In genomic region chr1:117846674-117847425, GRCh38 we compare ENCODE assay signal across 30 cellular contexts.
"Had no signal": no experiment of that assay in that cellular context is flagged by ENCODE, and none has a peak within 500 bp of the region (broad histone marks: within the 10 kb centered on the region; RNA-seq: fewer than 3 reads in every experiment).

No MANE protein-coding gene starts in this region.

- H3K27me3 ChIP-seq: foreskin keratinocyte, neutrophil, stomach, suprapubic skin, vagina had no signal

- H3K9me3 ChIP-seq: suprapubic skin, vagina had no signal

- H3K36me3 Mint-ChIP-seq: stimulated activated effector memory CD8-positive, alpha-beta T cell treated with anti-CD3 and anti-CD28 coated beads, Interleukin-12 subunit alpha, Interleukin-12 subunit beta, amount 100 ng/mL, for 72 hours had no signal

- H3K4me3 Mint-ChIP-seq: activated CD4-positive, alpha-beta T cell treated with anti-CD3 and anti-CD28 coated beads, Interleukin-2, amount 10 ng/mL, durations not matched to agents 7 days and 5 days; activated CD8-positive, alpha-beta T cell treated with anti-CD3 and anti-CD28 coated beads, Interleukin-2, amount 10 ng/mL, durations not matched to agents 7 days and 5 days; activated naive CD8-positive, alpha-beta T cell treated with anti-CD3 and anti-CD28 coated beads, Interleukin-2, amount 50 U/mL, for 24 hours; activated T-helper 1 cell treated with anti-CD3 and anti-CD28 coated beads, Interleukin-12 subunit alpha, Interleukin-12 subunit beta, Interleukin-2, Interleukin-4 antibody, amounts not matched to agents 30 ng/mL and 10 ng/mL and 1 ng/mL, durations not matched to agents 14 hours and 24 hours and 36 hours; brain; dendritic cell treated with granulocyte-macrophage colony-stimulating factor and Interleukin-4, amounts not matched to agents 40 ng/mL and 50 ng/mL, for 4 days; mesothelial cell of epicardium; natural killer cell treated with Interleukin-12 subunit alpha and Interleukin-12 subunit beta and Interleukin-15 and Interleukin-18, amount 100 ng/mL, for 72 hours; stimulated activated effector memory CD8-positive, alpha-beta T cell treated with anti-CD3 and anti-CD28 coated beads, Interleukin-12 subunit alpha, Interleukin-12 subunit beta, amount 100 ng/mL, for 72 hours; type B pancreatic cell had no signal

- H3K27ac Mint-ChIP-seq: activated CD4-positive, alpha-beta T cell treated with anti-CD3 and anti-CD28 coated beads, Interleukin-2, amount 10 ng/mL, durations not matched to agents 7 days and 5 days; activated CD8-positive, alpha-beta T cell treated with anti-CD3 and anti-CD28 coated beads, Interleukin-2, amount 10 ng/mL, durations not matched to agents 7 days and 5 days; activated naive CD8-positive, alpha-beta T cell treated with anti-CD3 and anti-CD28 coated beads, Interleukin-2, amount 50 U/mL, for 24 hours; activated T-helper 1 cell treated with anti-CD3 and anti-CD28 coated beads, Interleukin-12 subunit alpha, Interleukin-12 subunit beta, Interleukin-2, Interleukin-4 antibody, amounts not matched to agents 30 ng/mL and 10 ng/mL and 1 ng/mL, durations not matched to agents 14 hours and 24 hours and 36 hours; brain; dendritic cell treated with granulocyte-macrophage colony-stimulating factor and Interleukin-4, amounts not matched to agents 40 ng/mL and 50 ng/mL, for 4 days; mesothelial cell of epicardium; natural killer cell treated with Interleukin-12 subunit alpha and Interleukin-12 subunit beta and Interleukin-15 and Interleukin-18, amount 100 ng/mL, for 72 hours; stimulated activated effector memory CD8-positive, alpha-beta T cell treated with anti-CD3 and anti-CD28 coated beads, Interleukin-12 subunit alpha, Interleukin-12 subunit beta, amount 100 ng/mL, for 72 hours; type B pancreatic cell had no signal

- ATAC-seq: activated CD8-positive, alpha-beta T cell treated with anti-CD3 and anti-CD28 coated beads, Interleukin-2, amount 10 ng/mL, durations not matched to agents 7 days and 5 days; activated naive CD8-positive, alpha-beta T cell treated with anti-CD3 and anti-CD28 coated beads, Interleukin-2, amount 50 U/mL, for 24 hours; foreskin keratinocyte; left cardiac atrium; natural killer cell treated with Interleukin-12 subunit alpha and Interleukin-12 subunit beta and Interleukin-15 and Interleukin-18, amount 100 ng/mL, for 72 hours; sciatic nerve; stimulated activated effector memory CD8-positive, alpha-beta T cell treated with anti-CD3 and anti-CD28 coated beads, Interleukin-12 subunit alpha, Interleukin-12 subunit beta, amount 100 ng/mL, for 72 hours had no signal

- H3K4me3 ChIP-seq: lung, stomach, suprapubic skin, vagina had no signal

- H3K27ac ChIP-seq: foreskin keratinocyte, neutrophil, parathyroid adenoma, stomach, suprapubic skin, vagina, WERI-Rb-1 had no signal

- H3K27me3 Mint-ChIP-seq: activated CD4-positive, alpha-beta T cell treated with anti-CD3 and anti-CD28 coated beads, Interleukin-2, amount 10 ng/mL, durations not matched to agents 7 days and 5 days; activated naive CD8-positive, alpha-beta T cell treated with anti-CD3 and anti-CD28 coated beads, Interleukin-2, amount 50 U/mL, for 24 hours; brain; dendritic cell treated with granulocyte-macrophage colony-stimulating factor and Interleukin-4, amounts not matched to agents 40 ng/mL and 50 ng/mL, for 4 days; natural killer cell treated with Interleukin-12 subunit alpha and Interleukin-12 subunit beta and Interleukin-15 and Interleukin-18, amount 100 ng/mL, for 72 hours; type B pancreatic cell had no signal

- DNase-seq: activated CD4-positive, alpha-beta T cell treated with anti-CD3 and anti-CD28 coated beads, Interleukin-2, amount 10 ng/mL, durations not matched to agents 7 days and 5 days; activated CD4-positive, CD25-positive, alpha-beta regulatory T cell treated with anti-CD3 and anti-CD28 coated beads, Interleukin-2, amount 50 U/mL, for 72 hours; activated CD8-positive, alpha-beta T cell treated with anti-CD3 and anti-CD28 coated beads, Interleukin-2, amount 10 ng/mL, durations not matched to agents 7 days and 5 days; activated gamma-delta T cell; activated naive CD4-positive, alpha-beta T cell treated with anti-CD3 and anti-CD28 coated beads, Interleukin-2, amount 50 U/mL, for 16 hours; activated naive CD8-positive, alpha-beta T cell treated with anti-CD3 and anti-CD28 coated beads, Interleukin-2, amount 50 U/mL, for 24 hours; anterior cingulate cortex; effector CD8-positive, alpha-beta T cell; foreskin keratinocyte; left cardiac atrium; small intestine; stimulated activated CD4-positive, alpha-beta T cell treated with anti-CD3 and anti-CD28 coated beads, Interleukin-2, amount 100 ng/mL, for 24 hours; stomach; T-helper 1 cell; WERI-Rb-1 had no signal

- H3K4me1 ChIP-seq: parathyroid adenoma, suprapubic skin had no signal

- H3K4me1 Mint-ChIP-seq: activated CD4-positive, alpha-beta T cell treated with anti-CD3 and anti-CD28 coated beads, Interleukin-2, amount 10 ng/mL, durations not matched to agents 7 days and 5 days; activated naive CD8-positive, alpha-beta T cell treated with anti-CD3 and anti-CD28 coated beads, Interleukin-2, amount 50 U/mL, for 24 hours; mesothelial cell of epicardium; stimulated activated effector memory CD8-positive, alpha-beta T cell treated with anti-CD3 and anti-CD28 coated beads, Interleukin-12 subunit alpha, Interleukin-12 subunit beta, amount 100 ng/mL, for 72 hours had no signal

- FAIRE-seq: islet of Langerhans, small intestine, TTC549 had no signal
